In genomic region chr1:174713796-174714195, GRCh38 we compare ENCODE assay signal across 16 cellular contexts.
DNase-seq lines count a peak whose midpoint lies in the region; ATAC-seq lines count a peak whose summit lies in the region.
"Had no signal": no experiment of that assay in that cellular context is flagged by ENCODE, and none has a peak within 500 bp of the region (broad histone marks: within the 10 kb centered on the region; RNA-seq: fewer than 3 reads in every experiment).

No MANE protein-coding gene starts in this region.

- DNase-seq in COLO829 (ENCODE audit: low spot score) (peak; percentile 86), SK-MEL-5 (ENCODE audit: low read depth, low spot score) (peak; percentile 99), epidermal melanocyte (ENCODE audit: insufficient read length, low spot score) (peak; percentile 47), putamen (ENCODE audit: low spot score) (peak; percentile 6), DMS79 (lab: John Stamatoyannopoulos, UW) (no peak), NOMO-1 treated with DMSO at 0.1 percent for 48 hours (lab: John Stamatoyannopoulos, UW; ENCODE audit: unreplicated experiment) (no peak)
- DNase-seq: BE2C, KBM-7, MM.1S, NCI-H1048, NCI-H1436, NCI-H187 treated with DMSO at 0.1 percent for 48 hours, NCI-H2227 treated with DMSO at 0.1 percent for 48 hours, NCI-H510A, NCI-H748 treated with DMSO at 0.1 percent for 48 hours had no signal

- in situ Hi-C loops in SK-MEL-5 (cut with HindIII; ENCODE audit: low pct_unique_long_range_greater_than_20kb, low sequenced_read_pairs) = no loop called here

- ATAC-seq in HG03460 (IDR thresholded peaks at IDR 0.05; ENCODE audit: unreplicated experiment) = no peak

Comparison
In these comparisons a context has a peak if more than half of its experiments do, and no peak if none do; other contexts are left out.
1. DNase-seq: peak in COLO829 (single experiment), SK-MEL-5 (single experiment), epidermal melanocyte (single experiment) and putamen (single experiment); none in DMS79 (single experiment) and NOMO-1 treated with DMSO at 0.1 percent for 48 hours (single experiment).